ENCODE assay signal across 26 cellular contexts in the genomic region with DNA sequence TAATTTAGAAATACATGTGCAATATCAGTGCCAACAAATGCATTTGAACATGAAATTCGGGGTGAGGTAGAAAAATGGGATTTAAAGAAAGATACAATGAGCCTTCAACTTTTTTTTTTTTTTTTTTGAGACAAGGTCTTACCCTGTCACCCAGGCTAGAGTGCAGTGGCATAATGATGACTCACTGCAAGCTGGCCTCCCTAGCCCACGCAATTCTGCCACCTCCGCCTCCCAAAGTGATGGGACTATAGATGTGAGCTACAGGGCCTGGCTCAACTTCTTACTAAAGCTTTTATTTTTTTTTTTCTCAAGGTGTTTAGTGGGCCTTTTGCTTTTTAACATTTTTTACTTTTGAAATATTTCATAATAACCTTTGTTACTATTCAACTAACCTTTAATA.
"Had no signal": no experiment of that assay in that cellular context is flagged by ENCODE, and none has a peak within 500 bp of the region (broad histone marks: within the 10 kb centered on the region; RNA-seq: fewer than 3 reads in every experiment).

No MANE protein-coding gene starts in this region.

- DNase-seq: activated CD4-positive, alpha-beta memory T cell treated with anti-CD3 and anti-CD28 coated beads, Interleukin-2, amount 10 ng/mL, durations not matched to agents 7 days and 5 days; activated CD4-positive, alpha-beta T cell treated with anti-CD3 and anti-CD28 coated beads for 36 hours; activated CD4-positive, alpha-beta T cell treated with anti-CD3 and anti-CD28 coated beads, Interleukin-2, amount 50 U/mL, for 1 hour; activated CD8-positive, alpha-beta memory T cell treated with anti-CD3 and anti-CD28 coated beads, Interleukin-2, amount 50 U/mL, for 4 hours; activated gamma-delta T cell treated with Interleukin-2 at 50 U/mL for 16 hours; activated naive CD4-positive, alpha-beta T cell treated with anti-CD3 and anti-CD28 coated beads, Interleukin-2, amount 10 ng/mL, durations not matched to agents 7 days and 5 days; activated naive CD8-positive, alpha-beta T cell treated with anti-CD3 and anti-CD28 coated beads for 36 hours; activated T-cell treated with anti-CD3 and anti-CD28 coated beads, Interleukin-2, amount 50 U/mL, for 72 hours; brain microvascular endothelial cell; KBM-7; NCI-H1092 treated with DMSO at 0.1 percent for 48 hours; NCI-H1417 treated with DMSO at 0.1 percent for 48 hours; NCI-H1694; NCI-H2029; NCI-H2107; NCI-H2171 treated with DMSO at 0.1 percent for 48 hours; NCI-H226; NCI-H526; NCI-H774; PC-3; SIG-M5; T-cell; T-helper 2 cell; T1000; WERI-Rb-1 had no signal

- H3K4me3 ChIP-seq: cardiac muscle cell had no signal

- H3K36me3 ChIP-seq: brain microvascular endothelial cell, cardiac muscle cell, WERI-Rb-1 had no signal

- H3K27me3 ChIP-seq: brain microvascular endothelial cell, cardiac muscle cell had no signal

- H3K27ac ChIP-seq: brain microvascular endothelial cell, cardiac muscle cell, WERI-Rb-1 had no signal

- ATAC-seq: activated CD4-positive, alpha-beta T cell treated with anti-CD3 and anti-CD28 coated beads for 36 hours; activated T-cell treated with anti-CD3 and anti-CD28 coated beads, Interleukin-2, amount 50 U/mL, for 72 hours; PC-3; T-cell had no signal
